In genomic region chr2:46315103-46315890, GRCh38 we compare ENCODE assay signal across 1 cellular context.
TF ChIP-seq lines count a peak whose summit lies in the region.

No MANE protein-coding gene starts in this region.

TF ChIP-seq in HepG2, 621 proteins besides CTCF, POLR2A, EP300 and RAD21 (continued from another document and continues in another):
- TF ChIP-seq MZF1 (CRISPR knock-in tag; IDR thresholded peaks at IDR 0.05; ENCODE audit: borderline replicate concordance): peak; percentile 88; the same call in 1 of the 2 replicates
- TF ChIP-seq IKZF5 (CRISPR knock-in tag; IDR thresholded peaks at IDR 0.05): peak; percentile 95
- TF ChIP-seq ZNF354B (CRISPR knock-in tag; IDR thresholded peaks at IDR 0.05): 0 out of 2 replicates have a peak, but pooled peaks have one; percentile 16
- TF ChIP-seq TRAFD1 (CRISPR knock-in tag; IDR thresholded peaks at IDR 0.05; ENCODE audit: borderline replicate concordance): no peak
- peak in 1 of 2 experiments; percentile 78; a peak in 2 of 4 replicates for TF ChIP-seq ATF4 (CRISPR knock-in tag; IDR thresholded peaks at IDR 0.05)
- TF ChIP-seq ZFP90 (CRISPR knock-in tag; IDR thresholded peaks at IDR 0.05; ENCODE audit: borderline replicate concordance): peak; percentile 89; the same call in 1 of the 2 replicates
- TF ChIP-seq ELK4 (CRISPR knock-in tag; IDR thresholded peaks at IDR 0.05; ENCODE audit: borderline replicate concordance): no peak
- no peak for TF ChIP-seq GZF1 (CRISPR knock-in tag; IDR thresholded peaks at IDR 0.05)
- TF ChIP-seq IKZF4 (CRISPR knock-in tag; IDR thresholded peaks at IDR 0.05; ENCODE audit: borderline replicate concordance, low read depth, not compliant biosample characterization): no peak
- TF ChIP-seq ZNF775 (CRISPR knock-in tag; IDR thresholded peaks at IDR 0.05; ENCODE audit: borderline replicate concordance): no peak
- TF ChIP-seq MBNL3 (CRISPR knock-in tag; conservative IDR thresholded peaks at IDR 0.05): no peak
- TF ChIP-seq ZNF20 (CRISPR knock-in tag; IDR thresholded peaks at IDR 0.05): no peak
- no peak for TF ChIP-seq ZNF251 (CRISPR knock-in tag; IDR thresholded peaks at IDR 0.05)
- 0 out of 2 replicates have a peak, but pooled peaks have one; percentile 74 for TF ChIP-seq ZNF142 (CRISPR knock-in tag; IDR thresholded peaks at IDR 0.05)
- TF ChIP-seq ZNF337 (CRISPR knock-in tag; IDR thresholded peaks at IDR 0.05; ENCODE audit: borderline replicate concordance, low read depth): no peak
- TF ChIP-seq ZNF768 (CRISPR knock-in tag; IDR thresholded peaks at IDR 0.05): peak; percentile 50; the same call in 1 of the 2 replicates
- TF ChIP-seq ZMYM2 (CRISPR knock-in tag; IDR thresholded peaks at IDR 0.05): peak; percentile 94
- no peak; the same call in 1 of the 2 replicates for TF ChIP-seq ZBTB21 (CRISPR knock-in tag; IDR thresholded peaks at IDR 0.05)
- 0 out of 2 replicates have a peak, but pooled peaks have one; percentile 24 for TF ChIP-seq SRF (IDR thresholded peaks at IDR 0.05; ENCODE audit: low read depth, low read length)
- peak; percentile 78; the same call in 1 of the 2 replicates for TF ChIP-seq SALL2 (CRISPR knock-in tag; IDR thresholded peaks at IDR 0.05)
- peak; percentile 47; the same call in 1 of the 2 replicates for TF ChIP-seq NFIC (IDR thresholded peaks at IDR 0.05; ENCODE audit: low read length)
- no peak for TF ChIP-seq BHLHE40 (IDR thresholded peaks at IDR 0.05; ENCODE audit: low read length)
- TF ChIP-seq ZBTB43 (CRISPR knock-in tag; conservative IDR thresholded peaks at IDR 0.05): peak; percentile 95
- TF ChIP-seq MAFK (conservative IDR thresholded peaks at IDR 0.05 in 1 of 2, IDR thresholded peaks at IDR 0.05 in 1 of 2; ENCODE audit: low read length in 2 of 2): no peak
- TF ChIP-seq POLR2AphosphoS2 (IDR thresholded peaks at IDR 0.05; ENCODE audit: low read depth, low read length): no peak; the same call in 1 of the 2 replicates
- peak; percentile 69; the same call in 1 of the 2 replicates for TF ChIP-seq DNMT3B (CRISPR knock-in tag; conservative IDR thresholded peaks at IDR 0.05)
- peak; percentile 68; the same call in 1 of the 2 replicates for TF ChIP-seq FOXK1 (CRISPR knock-in tag; IDR thresholded peaks at IDR 0.05; ENCODE audit: borderline replicate concordance, low read depth)
- TF ChIP-seq ZNF609 (CRISPR knock-in tag; IDR thresholded peaks at IDR 0.05; ENCODE audit: borderline replicate concordance): peak; percentile 90
- TF ChIP-seq ZNF615 (CRISPR knock-in tag; IDR thresholded peaks at IDR 0.05; ENCODE audit: borderline replicate concordance): no peak
- TF ChIP-seq SIN3A (IDR thresholded peaks at IDR 0.05; ENCODE audit: borderline replicate concordance, low read depth, low read length): no peak; the same call in 1 of the 2 replicates
- TF ChIP-seq BRF2 (CRISPR knock-in tag; IDR thresholded peaks at IDR 0.05): 0 out of 2 replicates have a peak, but pooled peaks have one; percentile 36
- no peak for TF ChIP-seq ZNF672 (CRISPR knock-in tag; IDR thresholded peaks at IDR 0.05)
- TF ChIP-seq ZNF816 (CRISPR knock-in tag; IDR thresholded peaks at IDR 0.05; ENCODE audit: borderline replicate concordance): no peak; the same call in 1 of the 2 replicates
- no peak; the same call in 1 of the 2 replicates for TF ChIP-seq ZNF547 (CRISPR knock-in tag; IDR thresholded peaks at IDR 0.05)
- TF ChIP-seq ZNF777 (CRISPR knock-in tag; IDR thresholded peaks at IDR 0.05): 0 out of 2 replicates have a peak, but pooled peaks have one; percentile 26
- no peak for TF ChIP-seq SNRNP70 (IDR thresholded peaks at IDR 0.05; ENCODE audit: low read depth, low read length)
